Comparison of ENCODE assay signal across 18 cellular contexts in genomic region chr10:4141471-4141870, GRCh38.
DNase-seq lines count a peak whose midpoint lies in the region; ATAC-seq, FAIRE-seq and TF ChIP-seq lines count a peak whose summit lies in the region.
"Had no signal": no experiment of that assay in that cellular context is flagged by ENCODE, and none has a peak within 500 bp of the region (broad histone marks: within the 10 kb centered on the region; RNA-seq: fewer than 3 reads in every experiment).

No MANE protein-coding gene starts in this region.

- H3K27ac ChIP-seq in body of pancreas (no peak overlapping the region), lower lobe of right lung (no peak overlapping the region)
- H3K27ac ChIP-seq: coronary artery, gastrocnemius medialis, spleen, testis had no signal

- H3K9me3 ChIP-seq in body of pancreas = no peaks in the 10 kb centered on the region
- peaks cover 18% of the 10 kb centered on the region for H3K9me3 ChIP-seq in lower lobe of right lung
- H3K9me3 ChIP-seq: testis had no signal

- peak; percentile 11 for DNase-seq in EL
- DNase-seq in LoVo (ENCODE audit: low spot score) = peak; percentile 22
- peak; percentile 25 to 72 for DNase-seq in T47D (ENCODE audit: low read depth in 1 of 2, low spot score in 1 of 2)
- DNase-seq in left kidney (ENCODE audit: low read depth, low spot score) = peak; percentile 37
- DNase-seq in posterior vena cava (ENCODE audit: low spot score) = no peak
- DNase-seq in D721Med (ENCODE audit: insufficient read length, low spot score) = no peak
- no peak for DNase-seq in body of pancreas
- DNase-seq in lower lobe of right lung = no peak
- DNase-seq: activated CD8-positive, alpha-beta memory T cell treated with anti-CD3 and anti-CD28 coated beads for 24 hours; activated gamma-delta T cell; CD8-positive, alpha-beta memory T cell; gastrocnemius medialis; NCI-H226; spleen; T-helper 2 cell; testis had no signal

- no peak overlapping the region for H3K4me3 ChIP-seq in body of pancreas
- H3K4me3 ChIP-seq in lower lobe of right lung = no peak overlapping the region
- H3K4me3 ChIP-seq: coronary artery, gastrocnemius medialis, spleen, testis had no signal

- intact Hi-C loops in posterior vena cava (cut with DNase I) = no loop called here
- intact Hi-C loops in body of pancreas (cut with DNase I) = no loop called here
- intact Hi-C loops in lower lobe of right lung (cut with DNase I) = no loop called here

- FAIRE-seq in D721Med (lab: Jason Lieb, UNC) = no peak

- H3K36me3 ChIP-seq in body of pancreas (replicated peaks in 1 of 2; ENCODE audit: insufficient read depth in 1 of 2, low read depth in 2 of 2) (no peaks in the 10 kb centered on the region), lower lobe of right lung (no peaks in the 10 kb centered on the region)
- H3K36me3 ChIP-seq: gastrocnemius medialis, spleen had no signal

- TF ChIP-seq CTCF in D721Med (IDR thresholded peaks at IDR 0.05; ENCODE audit: insufficient read depth, missing control alignments) = no peak
- TF ChIP-seq CTCF in body of pancreas (IDR thresholded peaks at IDR 0.05) = no peak
- TF ChIP-seq CTCF in lower lobe of right lung (IDR thresholded peaks at IDR 0.05) = no peak

- H3K27me3 ChIP-seq in body of pancreas (no peaks in the 10 kb centered on the region), lower lobe of right lung (ENCODE audit: low read depth) (no peaks in the 10 kb centered on the region)
- H3K27me3 ChIP-seq: gastrocnemius medialis, spleen, testis had no signal

- WGBS in body of pancreas, 2 donors = 63 to 67% methylated on average over 4 of the region's 4 CpGs

- in situ Hi-C loops in T47D (cut with HindIII; ENCODE audit: low pct_unique_long_range_greater_than_20kb, low sequenced_read_pairs) = no loop called here

- no peaks in the 10 kb centered on the region for H3K4me1 ChIP-seq in body of pancreas
- H3K4me1 ChIP-seq in lower lobe of right lung = no peaks in the 10 kb centered on the region
- H3K4me1 ChIP-seq: gastrocnemius medialis, testis had no signal

- no peak for ATAC-seq in body of pancreas
- ATAC-seq in lower lobe of right lung = no peak
- ATAC-seq: gastrocnemius medialis, Panc1 had no signal

- TF ChIP-seq POLR2A in body of pancreas (IDR thresholded peaks at IDR 0.05) = no peak

Comparison
In these comparisons a context has a peak if more than half of its experiments do, and no peak if none do; other contexts are left out.
1. DNase-seq: peak in EL (single experiment), LoVo (single experiment), T47D (2 of 2) and left kidney (single experiment); none in posterior vena cava (single experiment), D721Med (single experiment), body of pancreas (0 of 4) and lower lobe of right lung (single experiment).